8 cellular contexts compared by ENCODE assay signal in the genomic region with DNA sequence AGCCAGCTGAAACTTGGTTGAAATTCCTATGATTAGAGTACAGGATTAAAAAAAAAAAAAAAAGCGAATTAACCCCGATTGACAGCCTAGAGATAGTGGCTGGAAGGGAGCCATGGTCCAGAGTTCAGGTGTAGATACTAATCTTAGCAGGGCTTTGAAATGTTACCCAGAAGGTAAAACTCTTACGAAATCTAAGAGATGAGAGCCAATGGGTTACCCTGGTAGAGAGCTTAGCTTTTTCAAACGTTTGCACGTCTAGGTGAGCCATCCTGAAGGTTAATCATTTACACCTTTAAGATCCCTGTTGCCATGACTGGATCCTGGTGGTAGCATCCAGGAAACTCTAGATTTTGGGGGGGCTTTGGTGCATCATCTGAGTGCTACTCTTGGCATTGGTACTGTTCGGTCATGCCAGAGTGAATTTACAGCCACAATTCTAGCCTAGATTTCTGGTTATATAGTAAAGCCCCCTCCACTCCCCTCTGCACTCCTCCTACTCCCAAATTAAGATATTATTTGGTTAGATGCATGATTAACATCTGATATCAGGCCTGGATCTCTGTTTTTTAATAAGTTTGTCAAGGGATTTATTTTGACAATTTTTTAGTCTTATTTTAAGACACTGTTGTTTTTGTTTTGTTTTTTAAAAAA. TPM values are rescaled to one million over a fixed set of nuclear protein-coding genes. Genes with fewer than 3 reads are reported as not detected.
A peak's percentile ranks its signal among the peaks of the same experiment; 100 is the strongest.
DNase-seq lines count a peak whose midpoint lies in the region; ATAC-seq, FAIRE-seq and TF ChIP-seq lines count a peak whose summit lies in the region.

No MANE protein-coding gene starts in this region.

- ATAC-seq in GM19035 (IDR thresholded peaks at IDR 0.05; ENCODE audit: unreplicated experiment) (no peak), GM21619 (IDR thresholded peaks at IDR 0.05; ENCODE audit: unreplicated experiment) (no peak)

- H3K36me3 ChIP-seq in DOHH2 (ENCODE audit: control insufficient read depth, low read length) (no peaks in the 10 kb centered on the region), fibroblast of lung (ENCODE audit: control insufficient read depth, insufficient read depth, low read length) (no peaks in the 10 kb centered on the region), prostate gland (no peaks in the 10 kb centered on the region)

- H3K4me1 ChIP-seq in DOHH2 (ENCODE audit: control insufficient read depth, low read length): peaks cover 43% of the 10 kb centered on the region
- H3K4me1 ChIP-seq in fibroblast of lung (ENCODE audit: control insufficient read depth, extremely low read depth, insufficient read depth, low read length): peaks cover 7% of the 10 kb centered on the region
- peaks cover 20% of the 10 kb centered on the region for H3K4me1 ChIP-seq in prostate gland (replicated peaks)

- peak overlapping the region; percentile 88 for H3K4me3 ChIP-seq in DOHH2 (ENCODE audit: low read length)
- peak overlapping the region; percentile 69 to 84 (median 73) for H3K4me3 ChIP-seq in fibroblast of lung (replicated peaks in 1 of 4; ENCODE audit: control extremely low read depth in 1 of 4, insufficient read depth in 1 of 4, low read depth in 3 of 4, low read length in 4 of 4)
- peak overlapping the region; percentile 85 to 87 for H3K4me3 ChIP-seq in prostate gland

- H3K27ac ChIP-seq in DOHH2 (ENCODE audit: low read depth, low read length) (no peak overlapping the region), fibroblast of lung (ENCODE audit: insufficient read depth, low read length) (no peak overlapping the region), prostate gland (peak overlapping the region; percentile 74 to 75)

- H3K79me2 ChIP-seq in DOHH2 (ENCODE audit: control insufficient read depth, low read length) (peaks cover 47% of the 10 kb centered on the region), fibroblast of lung (ENCODE audit: control insufficient read depth, insufficient read depth, low read length) (no peaks in the 10 kb centered on the region)

- no peak overlapping the region for H3K9ac ChIP-seq in fibroblast of lung (ENCODE audit: insufficient read depth, low read length)

- TF ChIP-seq POLR2A in prostate gland (IDR thresholded peaks at IDR 0.05): no peak

- FAIRE-seq in RCC 7860 (lab: Jason Lieb, UNC): no peak

- H3K4me2 ChIP-seq in DOHH2 (ENCODE audit: low read length) (peak overlapping the region; percentile 95), fibroblast of lung (ENCODE audit: extremely low read depth, insufficient read depth, low read length) (peak overlapping the region; percentile 67)

- DNase-seq in RCC 7860 (ENCODE audit: low spot score): peak; percentile 53
- DNase-seq in fibroblast of lung (ENCODE audit: low read depth in 2 of 2): no peak
- DNase-seq in prostate gland (ENCODE audit: low spot score): no peak
- DNase-seq in central memory CD4-positive, alpha-beta T cell: no peak
- DNase-seq in ecto neural progenitor cell (ENCODE audit: low spot score): no peak

- WGBS in prostate gland: 31% methylated on average over 6 of the region's 6 CpGs

- intact Hi-C loops in prostate gland (cut with DNase I): no loop called here

- TF ChIP-seq CTCF in DOHH2 (IDR thresholded peaks at IDR 0.05; ENCODE audit: low read depth, low read length, poor library complexity, severe bottlenecking) (no peak), fibroblast of lung (conservative IDR thresholded peaks at IDR 0.05 in 1 of 2, IDR thresholded peaks at IDR 0.05 in 1 of 2; ENCODE audit: low read depth in 1 of 2, low read length in 2 of 2) (no peak), prostate gland (IDR thresholded peaks at IDR 0.05) (no peak)

- H3K9me2 ChIP-seq in DOHH2 (replicated peaks; ENCODE audit: control insufficient read depth, low read length): no peaks in the 10 kb centered on the region

- H3K27me3 ChIP-seq in DOHH2 (ENCODE audit: control insufficient read depth, low read length) (no peaks in the 10 kb centered on the region), fibroblast of lung (ENCODE audit: control insufficient read depth, insufficient read depth, low read length) (no peaks in the 10 kb centered on the region), prostate gland (replicated peaks; ENCODE audit: insufficient read depth) (no peaks in the 10 kb centered on the region)

- H4K20me1 ChIP-seq in DOHH2 (ENCODE audit: control insufficient read depth, insufficient read depth, low read depth, low read length): no peaks in the 10 kb centered on the region
- no peaks in the 10 kb centered on the region for H4K20me1 ChIP-seq in fibroblast of lung (ENCODE audit: control insufficient read depth, extremely low read depth, insufficient read depth, low read length)

- H3K9me3 ChIP-seq in DOHH2 (ENCODE audit: control insufficient read depth, insufficient read depth, low read length): no peaks in the 10 kb centered on the region
- H3K9me3 ChIP-seq in fibroblast of lung (ENCODE audit: control insufficient read depth, insufficient read depth, low read depth, low read length): no peaks in the 10 kb centered on the region
- H3K9me3 ChIP-seq in prostate gland: no peaks in the 10 kb centered on the region

- H2AFZ ChIP-seq in fibroblast of lung (ENCODE audit: low read length): no peak overlapping the region

- H3F3A ChIP-seq in DOHH2 (ENCODE audit: control insufficient read depth, insufficient read depth): peaks cover 2% of the 10 kb centered on the region; the same call in 1 of the 2 replicates

RNA-seq across cellular contexts. Expression of gene AGFG2, which starts 1.2 kb away (rescaled TPM):
- 2.6 and 3.1 TPM in 2 replicates for total RNA-seq in fibroblast of lung
- polyA plus RNA-seq in fibroblast of lung: 2.4 and 3.2 TPM in 2 replicates
- polyA plus RNA-seq in fibroblast of lung (2012): 5.8 and 8.8 TPM in 2 replicates
- polyA minus RNA-seq in fibroblast of lung (ENCODE audit: low replicate concordance): 8.1 and 12.4 TPM in 2 replicates
- total RNA-seq in prostate gland: 10 to 100 TPM; 33.0 to 94.9 TPM

RNA-seq across cellular contexts. Expression of gene SAP25, which starts 33.5 kb away (rescaled TPM):
- not detected in 2 replicates for total RNA-seq in fibroblast of lung
- polyA plus RNA-seq in fibroblast of lung: 0.22 TPM in 1 of 2 replicates, not detected in the other
- 0.21 TPM in 1 of 2 replicates, not detected in the other for polyA plus RNA-seq in fibroblast of lung (2012)
- not detected in 2 replicates for polyA minus RNA-seq in fibroblast of lung (ENCODE audit: low replicate concordance)
- total RNA-seq in prostate gland: 10 to 100 TPM in 1 of 2 donors, 1 to 10 TPM in 1; 2.5 to 19.5 TPM

RNA-seq across cellular contexts. Expression of gene LRCH4, which starts 45.7 kb away (rescaled TPM):
- total RNA-seq in fibroblast of lung (5.6 and 7.3 TPM in 2 replicates), prostate gland (100 to 1,000 TPM in 1 of 2 donors, 10 to 100 TPM in 1; 66.8 to 202 TPM)
- 9.6 and 11.6 TPM in 2 replicates for polyA plus RNA-seq in fibroblast of lung
- polyA plus RNA-seq in fibroblast of lung (2012): 19.6 and 20.6 TPM in 2 replicates
- 13.6 and 15.3 TPM in 2 replicates for polyA minus RNA-seq in fibroblast of lung (ENCODE audit: low replicate concordance)

RNA-seq across cellular contexts. Expression of gene FBXO24, which starts 45.9 kb away (rescaled TPM):
- total RNA-seq in fibroblast of lung: 0.33 and 0.51 TPM in 2 replicates
- polyA plus RNA-seq in fibroblast of lung: 0.23 and 0.32 TPM in 2 replicates
- 0.27 and 0.33 TPM in 2 replicates for polyA plus RNA-seq in fibroblast of lung (2012)
- 1.1 TPM in 1 of 2 replicates, not detected in the other for polyA minus RNA-seq in fibroblast of lung (ENCODE audit: low replicate concordance)
- 1 to 10 TPM; 2.3 to 9.7 TPM for total RNA-seq in prostate gland

RNA-seq across cellular contexts. Expression of gene NYAP1, which starts 56.5 kb away (rescaled TPM):
- total RNA-seq in fibroblast of lung: 0.26 and 0.33 TPM in 2 replicates
- polyA plus RNA-seq in fibroblast of lung: 0.09 and 0.18 TPM in 2 replicates
- polyA plus RNA-seq in fibroblast of lung (2012): 0.21 and 0.37 TPM in 2 replicates
- 0.11 TPM in 1 of 2 replicates, not detected in the other for polyA minus RNA-seq in fibroblast of lung (ENCODE audit: low replicate concordance)
- total RNA-seq in prostate gland: 10 to 100 TPM in 1 of 2 donors, under 1 TPM in 1; 0.73 to 16.9 TPM

Comparison
In these comparisons a context has a peak if more than half of its experiments do, and no peak if none do; other contexts are left out.
1. H3K27ac ChIP-seq: peak in prostate gland (2 of 2); none in DOHH2 (single experiment) and fibroblast of lung (single experiment).
2. Peak in every context shown above with its lines, with median percentiles within 50 percentile points of each other: H3K4me3 ChIP-seq.